9 cellular contexts compared by ENCODE assay signal in the genomic region with DNA sequence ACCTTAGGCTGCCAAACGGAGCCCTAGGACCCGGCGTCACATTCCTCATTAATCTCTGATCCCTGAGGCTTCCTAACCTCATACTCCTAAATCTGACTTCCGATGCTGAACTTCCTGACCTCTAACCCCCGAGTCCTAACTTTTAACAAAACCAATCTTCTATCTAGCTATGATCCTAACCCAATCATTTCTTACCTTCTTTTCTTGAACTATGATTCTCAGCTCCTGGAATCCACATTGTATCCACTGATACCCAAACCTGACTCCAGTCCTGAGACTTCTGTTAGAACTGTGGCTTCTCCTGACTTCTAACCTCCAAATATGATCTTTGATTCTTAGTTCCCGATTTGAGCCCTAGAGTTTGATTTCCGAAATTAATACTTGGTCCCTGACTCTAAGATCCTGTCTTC. TPM values are rescaled to one million over a fixed set of nuclear protein-coding genes. Genes with fewer than 3 reads are reported as not detected.
DNase-seq lines count a peak whose midpoint lies in the region; ATAC-seq, FAIRE-seq and TF ChIP-seq lines count a peak whose summit lies in the region.
"Had no signal": no experiment of that assay in that cellular context is flagged by ENCODE, and none has a peak within 500 bp of the region (broad histone marks: within the 10 kb centered on the region; RNA-seq: fewer than 3 reads in every experiment).

No MANE protein-coding gene starts in this region.

- H3F3A ChIP-seq in neural progenitor cell (ENCODE audit: low read depth), result peaks cover 11% of the 10 kb centered on the region

- no peaks in the 10 kb centered on the region for H3K27me3 Mint-ChIP-seq in CD4-positive, alpha-beta T cell
- H3K27me3 Mint-ChIP-seq in neural progenitor cell (ENCODE audit: insufficient read depth, low read depth), result peaks cover 7% of the 10 kb centered on the region

- H3K4me1 ChIP-seq in duodenal mucosa (ENCODE audit: control insufficient read depth in 1 of 2, insufficient read depth in 2 of 2, low read length in 2 of 2) (peaks cover 18 to 19% of the 10 kb centered on the region in 2 donors), neural progenitor cell (peaks cover 11% of the 10 kb centered on the region)

- H3K4me2 ChIP-seq in neural progenitor cell, result peak overlapping the region; percentile 81

- CTCF ChIA-PET in CD4-positive, alpha-beta T cell (lab: Charles Lee), result interaction anchor here (1.0 to 2.9 kb wide), 7 partner anchors 13 to 998 kb away, joined by 3 to 46 read pairs (median 5); a partner anchor contains a TSS

- H3K9me3 Mint-ChIP-seq in CD4-positive, alpha-beta T cell, result no peaks in the 10 kb centered on the region
- H3K9me3 Mint-ChIP-seq in neural progenitor cell, result no peaks in the 10 kb centered on the region

- peak overlapping the region; percentile 99 for H3K27ac ChIP-seq in CD4-positive, alpha-beta T cell (ENCODE audit: low read depth, low read length)
- H3K27ac ChIP-seq in duodenal mucosa (ENCODE audit: low read depth, low read length) (peak overlapping the region; percentile 71), neural progenitor cell (no peak overlapping the region)

- H3K36me3 Mint-ChIP-seq in CD4-positive, alpha-beta T cell (ENCODE audit: low read depth), result peaks cover 32% of the 10 kb centered on the region
- peaks cover 2% of the 10 kb centered on the region for H3K36me3 Mint-ChIP-seq in neural progenitor cell

- no peaks in the 10 kb centered on the region for H3K9me3 ChIP-seq in CD4-positive, alpha-beta T cell (ENCODE audit: control insufficient read depth, low read length)
- H3K9me3 ChIP-seq in MG63, result peaks cover 4% of the 10 kb centered on the region
- H3K9me3 ChIP-seq in duodenal mucosa (ENCODE audit: control insufficient read depth in 1 of 2, low read length in 2 of 2), result no peaks in the 10 kb centered on the region
- no peaks in the 10 kb centered on the region for H3K9me3 ChIP-seq in neural progenitor cell (ENCODE audit: low read depth)

- H3K27me3 ChIP-seq in CD4-positive, alpha-beta T cell (ENCODE audit: control insufficient read depth, insufficient read depth, low read length), result no peaks in the 10 kb centered on the region
- H3K27me3 ChIP-seq in MG63 (no peaks in the 10 kb centered on the region), duodenal mucosa (ENCODE audit: control insufficient read depth in 1 of 2, insufficient read depth in 2 of 2, low read length in 2 of 2) (no peaks in the 10 kb centered on the region), neural progenitor cell (peaks cover 11% of the 10 kb centered on the region)

- H3K27ac Mint-ChIP-seq in CD4-positive, alpha-beta T cell, result peak overlapping the region; percentile 89
- H3K27ac Mint-ChIP-seq in neural progenitor cell, result no peak overlapping the region

- H4K20me1 ChIP-seq in neural progenitor cell (ENCODE audit: low read depth), result no peaks in the 10 kb centered on the region

- peaks cover 47% of the 10 kb centered on the region for H3K4me1 Mint-ChIP-seq in CD4-positive, alpha-beta T cell (ENCODE audit: low read depth)
- H3K4me1 Mint-ChIP-seq in neural progenitor cell, result peaks cover 11% of the 10 kb centered on the region

- DNase-seq in CD4-positive, alpha-beta T cell, result no peak
- DNase-seq in MG63 (no peak), neural progenitor cell (ENCODE audit: low spot score) (no peak), frontal cortex (ENCODE audit: low spot score in 2 of 2) (no peak), globus pallidus (ENCODE audit: low spot score) (no peak)

- H3K36me3 ChIP-seq in MG63, result peaks cover 5% of the 10 kb centered on the region
- peaks cover 0 to 12% of the 10 kb centered on the region in 2 donors for H3K36me3 ChIP-seq in duodenal mucosa (ENCODE audit: control insufficient read depth in 1 of 2, insufficient read depth in 2 of 2, low read length in 2 of 2)
- no peaks in the 10 kb centered on the region for H3K36me3 ChIP-seq in neural progenitor cell

- TF ChIP-seq CTCF in CD4-positive, alpha-beta T cell (IDR thresholded peaks at IDR 0.05), result no peak
- TF ChIP-seq CTCF in neural progenitor cell (IDR thresholded peaks at IDR 0.05), result no peak

- peaks cover 16% of the 10 kb centered on the region for H3K79me2 ChIP-seq in neural progenitor cell (ENCODE audit: low read depth)

- H2AFZ ChIP-seq in neural progenitor cell (replicated peaks), result peak overlapping the region; percentile 47

- H3K4me3 ChIP-seq in MG63, result peak overlapping the region; percentile 79
- peak overlapping the region; percentile 71 to 89 for H3K4me3 ChIP-seq in duodenal mucosa (ENCODE audit: low read depth in 1 of 2, low read length in 2 of 2)
- peak overlapping the region; percentile 60 for H3K4me3 ChIP-seq in neural progenitor cell

- H3K9ac ChIP-seq in duodenal mucosa (ENCODE audit: low read depth in 1 of 2, low read length in 2 of 2) (peak overlapping the region; percentile 56 to 73), neural progenitor cell (peak overlapping the region; percentile 28)

- POLR2A ChIA-PET in CD4-positive, alpha-beta T cell (lab: Charles Lee), result interaction anchor here (0.6 to 2.5 kb wide), 20 partner anchors 19 to 565 kb away, joined by 3 to 27 read pairs (median 4); a partner anchor contains a TSS

- intact Hi-C loops in CD4-positive, alpha-beta T cell (cut with DNase I, micrococcal nuclease), result no loop called here

- no peak for ATAC-seq in CD4-positive, alpha-beta T cell (ENCODE audit: poor library complexity)
- ATAC-seq in GM18868 (IDR thresholded peaks at IDR 0.05; ENCODE audit: unreplicated experiment) (no peak), GM19324 (IDR thresholded peaks at IDR 0.05; ENCODE audit: low FRiP score, unreplicated experiment) (no peak)

- peak overlapping the region; percentile 93 for H3K4me3 Mint-ChIP-seq in CD4-positive, alpha-beta T cell
- H3K4me3 Mint-ChIP-seq in neural progenitor cell, result peak overlapping the region; percentile 88

- no peak for FAIRE-seq in frontal cortex (lab: Jason Lieb, UNC)

RNA-seq across cellular contexts. Expression of a gene that starts 0.5 kb away (rescaled TPM):
- total RNA-seq in CD4-positive, alpha-beta T cell, result 10 to 100 TPM; 29.3 to 30.1 TPM
- 18.7 and 49.6 TPM in 2 replicates for total RNA-seq in MG63 (2014; rRNA removed; shearing (Covaris generic); ENCODE audit: low replicate concordance)
- total RNA-seq in neural progenitor cell (ENCODE audit: low replicate concordance) (8.3 and 11.5 TPM in 2 replicates), frontal cortex (3.3 TPM)

RNA-seq across cellular contexts. Expression of a gene that starts 0.8 kb away (rescaled TPM):
- 10 to 100 TPM; 60.8 to 67.8 TPM for total RNA-seq in CD4-positive, alpha-beta T cell
- 45.3 and 72.9 TPM in 2 replicates for total RNA-seq in MG63 (2014; rRNA removed; shearing (Covaris generic); ENCODE audit: low replicate concordance)
- total RNA-seq in neural progenitor cell (ENCODE audit: low replicate concordance) (10.9 and 15.2 TPM in 2 replicates), frontal cortex (56.7 TPM)

RNA-seq across cellular contexts. Expression of a gene that starts 11.8 kb away (rescaled TPM):
- 1 to 10 TPM; 1.0 to 1.7 TPM for total RNA-seq in CD4-positive, alpha-beta T cell
- total RNA-seq in MG63 (2014; rRNA removed; shearing (Covaris generic); ENCODE audit: low replicate concordance), result not detected in 2 replicates
- 1.1 and 1.3 TPM in 2 replicates for total RNA-seq in neural progenitor cell (ENCODE audit: low replicate concordance)
- 1.6 TPM for total RNA-seq in frontal cortex
- total RNA-seq: HT1080 had no signal

RNA-seq across cellular contexts. Expression of a gene that starts 22.1 kb away (rescaled TPM):
- 10 to 100 TPM; 19.5 to 21.3 TPM for total RNA-seq in CD4-positive, alpha-beta T cell
- total RNA-seq in MG63 (2014; rRNA removed; shearing (Covaris generic); ENCODE audit: low replicate concordance), result 6.9 and 8.2 TPM in 2 replicates
- total RNA-seq in neural progenitor cell (ENCODE audit: low replicate concordance) (4.7 and 5.4 TPM in 2 replicates), frontal cortex (5.3 TPM)

RNA-seq across cellular contexts. Expression of a gene that starts 30.3 kb away (rescaled TPM):
- 10 to 100 TPM; 18.7 to 22.8 TPM for total RNA-seq in CD4-positive, alpha-beta T cell
- 18.4 and 20.8 TPM in 2 replicates for total RNA-seq in MG63 (2014; rRNA removed; shearing (Covaris generic); ENCODE audit: low replicate concordance)
- total RNA-seq in neural progenitor cell (ENCODE audit: low replicate concordance) (45.8 and 63.6 TPM in 2 replicates), frontal cortex (6.9 TPM)
